8 cellular contexts compared by ENCODE assay signal in the genomic region with DNA sequence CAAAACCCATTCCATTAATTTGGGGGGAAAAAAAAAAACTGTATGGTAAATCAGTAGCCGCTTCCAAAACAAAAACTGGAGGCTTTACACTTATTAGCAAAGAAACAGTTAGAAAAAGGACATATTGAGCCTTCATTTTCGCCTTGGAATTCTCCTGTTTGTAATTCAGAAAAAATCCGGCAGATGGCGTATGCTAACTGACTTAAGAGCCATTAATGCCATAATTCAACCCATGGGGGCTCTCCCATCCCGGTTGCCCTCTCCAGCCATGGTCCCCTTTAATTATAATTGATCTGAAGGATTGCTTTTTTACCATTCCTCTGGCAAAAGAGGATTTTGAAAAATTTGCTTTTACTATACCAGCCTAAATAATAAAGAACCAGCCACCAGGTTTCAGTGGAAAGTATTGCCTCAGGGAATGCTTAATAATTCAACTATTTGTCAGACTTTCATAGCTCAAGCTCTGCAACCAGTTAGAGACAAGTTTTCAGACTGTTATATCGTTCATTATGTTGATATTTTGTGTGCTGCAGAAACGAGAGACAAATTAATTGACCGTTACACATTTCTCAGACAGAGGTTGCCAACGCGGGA. TPM values are rescaled to one million over a fixed set of nuclear protein-coding genes. Genes with fewer than 3 reads are reported as not detected.
DNase-seq lines count a peak whose midpoint lies in the region; ATAC-seq and TF ChIP-seq lines count a peak whose summit lies in the region.

No MANE protein-coding gene starts in this region.

- H3K27ac Mint-ChIP-seq in brain = peak overlapping the region in 3 of 5 experiments; percentile 33 to 79 (median 62)

- no peaks in the 10 kb centered on the region for H3K36me3 ChIP-seq in HEK293 (ENCODE audit: control insufficient read depth in 2 of 2, insufficient read depth in 1 of 2, low read length in 2 of 2)

- no peaks in the 10 kb centered on the region for H3K9me3 Mint-ChIP-seq in brain

- peak; percentile 55 for DNase-seq in AG10803 (ENCODE audit: low read depth)
- DNase-seq in medulla oblongata (ENCODE audit: extremely low spot score) = peak; percentile 89
- DNase-seq in HPDE6-E6E7 (ENCODE audit: extremely low spot score) = no peak
- no peak for DNase-seq in NCI-H2227 (lab: John Stamatoyannopoulos, UW; ENCODE audit: unreplicated experiment)
- no peak for DNase-seq in OCI-M2 (lab: John Stamatoyannopoulos, UW; ENCODE audit: unreplicated experiment)

- H3K4me3 ChIP-seq in AG10803 (ENCODE audit: low read length) (no peak overlapping the region), HEK293 (ENCODE audit: low read depth, low read length) (no peak overlapping the region)

- no peaks in the 10 kb centered on the region for H3K27me3 Mint-ChIP-seq in brain

- no peak overlapping the region for H3K27ac ChIP-seq in HEK293 (ENCODE audit: extremely low read depth, low read depth, low read length)

- CTCF ChIA-PET in HEK293 (lab: Yijun Ruan, JAX) = interaction anchor here (0.7 to 1.2 kb wide), 2 partner anchors 11 to 22 kb away, joined by 3 to 4 read pairs; no protein-coding TSS in a partner anchor

- peak overlapping the region in 2 of 5 experiments; percentile 59 to 64 for H3K4me3 Mint-ChIP-seq in brain

- H3K36me3 Mint-ChIP-seq in brain = no peaks in the 10 kb centered on the region

- TF ChIP-seq CTCF in AG10803 (conservative IDR thresholded peaks at IDR 0.05; ENCODE audit: low read length) (peak; percentile 68), HEK293 (tag by site-specific recombination; IDR thresholded peaks at IDR 0.05) (no peak), brain (conservative IDR thresholded peaks at IDR 0.05) (peak; percentile 88 to 93)

- H3K4me1 Mint-ChIP-seq in brain = peaks cover 36% of the 10 kb centered on the region

- H3K9me3 ChIP-seq in HEK293 (ENCODE audit: control insufficient read depth, insufficient read depth, low read depth, low read length) = no peaks in the 10 kb centered on the region

- POLR2A ChIA-PET in HEK293 (lab: Yijun Ruan, JAX) = no interaction called here

- ATAC-seq in GM19035 (IDR thresholded peaks at IDR 0.05; ENCODE audit: unreplicated experiment) = no peak

- no peaks in the 10 kb centered on the region for H3K4me1 ChIP-seq in HEK293 (ENCODE audit: control insufficient read depth, insufficient read depth, low read length)

TF ChIP-seq in HEK293, 187 proteins besides CTCF, POLR2A, EP300 and RAD21:
- TF ChIP-seq ZNF654 (tag by site-specific recombination; IDR thresholded peaks at IDR 0.05; ENCODE audit: low read depth) (peak; percentile 58), ZNF544 (tag by site-specific recombination; IDR thresholded peaks at IDR 0.05) (no peak)

RNA-seq across cellular contexts. Expression of a gene that starts 9.4 kb away (rescaled TPM):
- polyA plus RNA-seq in brain (ENCODE audit: insufficient read depth, low read depth, low replicate concordance) = 1,699 TPM

RNA-seq across cellular contexts. Expression of a gene that starts 18.9 kb away (rescaled TPM):
- 5.8 TPM for polyA plus RNA-seq in brain (ENCODE audit: insufficient read depth, low read depth, low replicate concordance)

RNA-seq across cellular contexts. Expression of a gene that starts 28.5 kb away (rescaled TPM):
- polyA plus RNA-seq in brain (ENCODE audit: insufficient read depth, low read depth, low replicate concordance) = 5.7 TPM

Comparison
In these comparisons a context has a peak if more than half of its experiments do, and no peak if none do; other contexts are left out.
1. DNase-seq: peak in AG10803 (single experiment) and medulla oblongata (single experiment); none in HPDE6-E6E7 (single experiment), NCI-H2227 (single experiment) and OCI-M2 (single experiment).